Comparison of ENCODE assay signal across 14 cellular contexts in the genomic region with DNA sequence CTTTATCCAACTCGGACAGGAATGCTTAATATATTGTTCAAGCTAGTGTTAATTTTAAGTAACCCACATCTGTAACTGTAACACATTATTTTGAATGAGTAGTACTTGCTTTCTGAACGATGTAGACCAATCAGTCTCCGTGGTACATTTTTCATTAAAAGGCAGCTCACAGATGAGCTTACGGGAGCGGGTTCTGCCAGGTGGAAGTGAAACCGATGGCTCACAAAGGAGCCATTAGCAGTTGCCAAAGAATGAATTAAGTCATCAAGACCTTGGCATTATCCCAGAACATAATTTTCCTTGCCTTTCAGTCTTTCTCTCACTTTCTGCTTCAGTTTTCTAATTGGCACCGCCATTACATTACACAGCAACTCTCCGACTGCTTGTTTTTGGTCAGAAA. TPM values are rescaled to one million over a fixed set of nuclear protein-coding genes. Genes with fewer than 3 reads are reported as not detected.
DNase-seq lines count a peak whose midpoint lies in the region; ATAC-seq and TF ChIP-seq lines count a peak whose summit lies in the region.
"Had no signal": no experiment of that assay in that cellular context is flagged by ENCODE, and none has a peak within 500 bp of the region (broad histone marks: within the 10 kb centered on the region; RNA-seq: fewer than 3 reads in every experiment).

No MANE protein-coding gene starts in this region.

- DNase-seq in NCI-H2196 treated with DMSO at 0.1 percent for 48 hours (lab: John Stamatoyannopoulos, UW; ENCODE audit: unreplicated experiment) = peak; percentile 6
- no peak for DNase-seq in NCI-H2196 (lab: John Stamatoyannopoulos, UW; ENCODE audit: unreplicated experiment)
- DNase-seq in RKO (ENCODE audit: low spot score) = peak; percentile 23
- DNase-seq in fibroblast of mammary gland (ENCODE audit: low read depth) = peak; percentile 10
- DNase-seq in suprapubic skin (ENCODE audit: low spot score in 2 of 2) = no peak
- DNase-seq in ecto neural progenitor cell (ENCODE audit: low spot score) = no peak
- DNase-seq in type B pancreatic cell (ENCODE audit: extremely low spot score, unreplicated experiment) = no peak
- DNase-seq: activated T-cell treated with anti-CD3 and anti-CD28 coated beads, Interleukin-2, amount 50 U/mL, for 1 hour; GM23248 had no signal

- ATAC-seq in GM21515 (IDR thresholded peaks at IDR 0.05; ENCODE audit: unreplicated experiment) = no peak

- peaks cover 5% of the 10 kb centered on the region for H3K27me3 ChIP-seq in suprapubic skin

- no peak for TF ChIP-seq EP300 in suprapubic skin (IDR thresholded peaks at IDR 0.05)

- peaks cover 25% of the 10 kb centered on the region for H3K27me3 Mint-ChIP-seq in type B pancreatic cell

- no peak overlapping the region for H3K27ac Mint-ChIP-seq in type B pancreatic cell

- no peaks in the 10 kb centered on the region for H3K4me1 Mint-ChIP-seq in type B pancreatic cell (ENCODE audit: unreplicated experiment)
- H3K4me1 Mint-ChIP-seq: central memory CD8-positive, alpha-beta T cell had no signal

- TF ChIP-seq CTCF in fibroblast of mammary gland (conservative IDR thresholded peaks at IDR 0.05; ENCODE audit: control insufficient read depth, insufficient read depth, low read depth, low read length) = no peak
- no peak for TF ChIP-seq CTCF in suprapubic skin (IDR thresholded peaks at IDR 0.05)
- no peak for TF ChIP-seq CTCF in type B pancreatic cell (conservative IDR thresholded peaks at IDR 0.05)

- no peak overlapping the region for H3K4me3 ChIP-seq in fibroblast of mammary gland (ENCODE audit: control insufficient read depth, low read depth, low read length)
- peak overlapping the region; percentile 1 for H3K4me3 ChIP-seq in suprapubic skin
- H3K4me3 ChIP-seq: GM23248, PC-9 had no signal

- no peak overlapping the region for H3K27ac ChIP-seq in suprapubic skin
- H3K27ac ChIP-seq: GM23248, PC-9 had no signal

- no peaks in the 10 kb centered on the region for H3K4me1 ChIP-seq in suprapubic skin

- TF ChIP-seq POLR2A in suprapubic skin (IDR thresholded peaks at IDR 0.05) = no peak

- no peaks in the 10 kb centered on the region for H3K36me3 Mint-ChIP-seq in type B pancreatic cell

- no peaks in the 10 kb centered on the region for H3K9me3 ChIP-seq in suprapubic skin

- 31% methylated on average over 8 of the region's 8 CpGs for WGBS in suprapubic skin

- no peaks in the 10 kb centered on the region for H3K36me3 ChIP-seq in suprapubic skin

- H3K4me3 Mint-ChIP-seq in type B pancreatic cell = no peak overlapping the region
- H3K4me3 Mint-ChIP-seq: central memory CD8-positive, alpha-beta T cell had no signal

- no peaks in the 10 kb centered on the region for H3K9me3 Mint-ChIP-seq in type B pancreatic cell
- H3K9me3 Mint-ChIP-seq: central memory CD8-positive, alpha-beta T cell had no signal

RNA-seq across cellular contexts. Expression of a gene that starts 33.5 kb away (rescaled TPM):
- total RNA-seq in suprapubic skin (not detected), type B pancreatic cell (ENCODE audit: low replicate concordance) (not detected in 2 replicates)
- total RNA-seq: glomerular endothelial cell, GM23248, lung microvascular endothelial cell had no signal

RNA-seq across cellular contexts. Expression of a gene that starts 54.3 kb away (rescaled TPM):
- not detected for total RNA-seq in suprapubic skin
- total RNA-seq in type B pancreatic cell (ENCODE audit: low replicate concordance) = 0.39 and 3.8 TPM in 2 replicates
- total RNA-seq: GM23248 had no signal

Comparison
In these comparisons a context has a peak if more than half of its experiments do, and no peak if none do; other contexts are left out.
1. DNase-seq: peak in NCI-H2196 treated with DMSO at 0.1 percent for 48 hours (single experiment), RKO (single experiment) and fibroblast of mammary gland (single experiment); none in NCI-H2196 (single experiment), suprapubic skin (0 of 2), ecto neural progenitor cell (single experiment) and type B pancreatic cell (single experiment).